ENCODE assay signal across 1 cellular context in genomic region chr10:97689637-97690036, GRCh38.
TF ChIP-seq lines count a peak whose summit lies in the region.

No MANE protein-coding gene starts in this region.

TF ChIP-seq in K562, 482 proteins besides CTCF, POLR2A, EP300 and RAD21 (continued from another document and continues in another):
- TF ChIP-seq, protein P1, sequence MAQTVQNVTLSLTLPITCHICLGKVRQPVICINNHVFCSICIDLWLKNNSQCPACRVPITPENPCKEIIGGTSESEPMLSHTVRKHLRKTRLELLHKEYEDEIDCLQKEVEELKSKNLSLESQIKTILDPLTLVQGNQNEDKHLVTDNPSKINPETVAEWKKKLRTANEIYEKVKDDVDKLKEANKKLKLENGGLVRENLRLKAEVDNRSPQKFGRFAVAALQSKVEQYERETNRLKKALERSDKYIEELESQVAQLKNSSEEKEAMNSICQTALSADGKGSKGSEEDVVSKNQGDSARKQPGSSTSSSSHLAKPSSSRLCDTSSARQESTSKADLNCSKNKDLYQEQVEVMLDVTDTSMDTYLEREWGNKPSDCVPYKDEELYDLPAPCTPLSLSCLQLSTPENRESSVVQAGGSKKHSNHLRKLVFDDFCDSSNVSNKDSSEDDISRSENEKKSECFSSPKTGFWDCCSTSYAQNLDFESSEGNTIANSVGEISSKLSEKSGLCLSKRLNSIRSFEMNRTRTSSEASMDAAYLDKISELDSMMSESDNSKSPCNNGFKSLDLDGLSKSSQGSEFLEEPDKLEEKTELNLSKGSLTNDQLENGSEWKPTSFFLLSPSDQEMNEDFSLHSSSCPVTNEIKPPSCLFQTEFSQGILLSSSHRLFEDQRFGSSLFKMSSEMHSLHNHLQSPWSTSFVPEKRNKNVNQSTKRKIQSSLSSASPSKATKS (CRISPR knock-in tag; IDR thresholded peaks at IDR 0.05): no peak
- no peak for TF ChIP-seq POLR2G (IDR thresholded peaks at IDR 0.05; ENCODE audit: low read depth, low read length)
- no peak for TF ChIP-seq BACH1 (tag; IDR thresholded peaks at IDR 0.05)
- no peak for TF ChIP-seq ETV1 (tag; conservative IDR thresholded peaks at IDR 0.05; ENCODE audit: low read depth)
- TF ChIP-seq KLF1 (tag; IDR thresholded peaks at IDR 0.05): no peak
- no peak for TF ChIP-seq FOXM1 (IDR thresholded peaks at IDR 0.05; ENCODE audit: low read depth)
- no peak for TF ChIP-seq FOXM1 (CRISPR knock-in tag; IDR thresholded peaks at IDR 0.05; ENCODE audit: low read depth)
- no peak for TF ChIP-seq MCM3 (IDR thresholded peaks at IDR 0.05)
- 0 out of 2 replicates have a peak, but pooled peaks have one; percentile 27 for TF ChIP-seq JUN (IDR thresholded peaks at IDR 0.05; ENCODE audit: borderline replicate concordance, low read depth, low read length)
- no peak for TF ChIP-seq JUN (CRISPR knock-in tag; IDR thresholded peaks at IDR 0.05; ENCODE audit: borderline replicate concordance)
- no peak for TF ChIP-seq ZNF174 (CRISPR knock-in tag; IDR thresholded peaks at IDR 0.05)
- no peak for TF ChIP-seq COPS2 (conservative IDR thresholded peaks at IDR 0.05)
- TF ChIP-seq KLF6 (CRISPR knock-in tag; IDR thresholded peaks at IDR 0.05; ENCODE audit: borderline replicate concordance): peak; percentile 57; the same call in 1 of the 2 replicates
- TF ChIP-seq ZNF655 (CRISPR knock-in tag; IDR thresholded peaks at IDR 0.05): no peak
- no peak for TF ChIP-seq CBFA2T2 (conservative IDR thresholded peaks at IDR 0.05)
- TF ChIP-seq ZNF584 (CRISPR knock-in tag; IDR thresholded peaks at IDR 0.05; ENCODE audit: low read depth): 0 out of 2 replicates have a peak, but pooled peaks have one; percentile 54
- no peak for TF ChIP-seq SETDB1 (IDR thresholded peaks at IDR 0.05; ENCODE audit: low read length)
- no peak for TF ChIP-seq CBFA2T3 (IDR thresholded peaks at IDR 0.05)
- TF ChIP-seq, protein P2, sequence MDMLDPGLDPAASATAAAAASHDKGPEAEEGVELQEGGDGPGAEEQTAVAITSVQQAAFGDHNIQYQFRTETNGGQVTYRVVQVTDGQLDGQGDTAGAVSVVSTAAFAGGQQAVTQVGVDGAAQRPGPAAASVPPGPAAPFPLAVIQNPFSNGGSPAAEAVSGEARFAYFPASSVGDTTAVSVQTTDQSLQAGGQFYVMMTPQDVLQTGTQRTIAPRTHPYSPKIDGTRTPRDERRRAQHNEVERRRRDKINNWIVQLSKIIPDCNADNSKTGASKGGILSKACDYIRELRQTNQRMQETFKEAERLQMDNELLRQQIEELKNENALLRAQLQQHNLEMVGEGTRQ (CRISPR knock-in tag; IDR thresholded peaks at IDR 0.05): peak; percentile 42; the same call in 1 of the 2 replicates
- no peak for TF ChIP-seq LEF1 (IDR thresholded peaks at IDR 0.05)
- TF ChIP-seq ID3 (CRISPR knock-in tag; IDR thresholded peaks at IDR 0.05): no peak
- TF ChIP-seq ID3 (tag; IDR thresholded peaks at IDR 0.05): peak; percentile 59; the same call in 1 of the 2 replicates
- TF ChIP-seq ZNF507 (tag; conservative IDR thresholded peaks at IDR 0.05): no peak
- TF ChIP-seq CHD2 (IDR thresholded peaks at IDR 0.05; ENCODE audit: low read depth, low read length): no peak
- TF ChIP-seq, protein P3, sequence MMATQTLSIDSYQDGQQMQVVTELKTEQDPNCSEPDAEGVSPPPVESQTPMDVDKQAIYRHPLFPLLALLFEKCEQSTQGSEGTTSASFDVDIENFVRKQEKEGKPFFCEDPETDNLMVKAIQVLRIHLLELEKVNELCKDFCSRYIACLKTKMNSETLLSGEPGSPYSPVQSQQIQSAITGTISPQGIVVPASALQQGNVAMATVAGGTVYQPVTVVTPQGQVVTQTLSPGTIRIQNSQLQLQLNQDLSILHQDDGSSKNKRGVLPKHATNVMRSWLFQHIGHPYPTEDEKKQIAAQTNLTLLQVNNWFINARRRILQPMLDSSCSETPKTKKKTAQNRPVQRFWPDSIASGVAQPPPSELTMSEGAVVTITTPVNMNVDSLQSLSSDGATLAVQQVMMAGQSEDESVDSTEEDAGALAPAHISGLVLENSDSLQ (IDR thresholded peaks at IDR 0.05): no peak
- no peak for TF ChIP-seq FOXJ3 (CRISPR knock-in tag; IDR thresholded peaks at IDR 0.05)
- no peak for TF ChIP-seq ZNF830 (CRISPR knock-in tag; IDR thresholded peaks at IDR 0.05)
- TF ChIP-seq HLTF (IDR thresholded peaks at IDR 0.05): no peak
- no peak for TF ChIP-seq FOXA1 (IDR thresholded peaks at IDR 0.05; ENCODE audit: borderline replicate concordance)
- no peak for TF ChIP-seq ZFP36 (IDR thresholded peaks at IDR 0.05; ENCODE audit: low read depth, low read length, partially characterized antibody)
- TF ChIP-seq ZNF75A (CRISPR knock-in tag; IDR thresholded peaks at IDR 0.05): no peak
- no peak for TF ChIP-seq ZBTB8A (IDR thresholded peaks at IDR 0.05; ENCODE audit: partially characterized antibody)
- TF ChIP-seq ZBTB7A (IDR thresholded peaks at IDR 0.05; ENCODE audit: borderline replicate concordance, control insufficient read depth, low read depth, low read length): no peak
- no peak for TF ChIP-seq CAMTA2 (CRISPR knock-in tag; conservative IDR thresholded peaks at IDR 0.05)
- TF ChIP-seq SMAD3 (CRISPR knock-in tag; conservative IDR thresholded peaks at IDR 0.05): no peak
- TF ChIP-seq HOMEZ (CRISPR knock-in tag; IDR thresholded peaks at IDR 0.05): peak; percentile 63; the same call in 1 of the 2 replicates
- no peak for TF ChIP-seq ZNF764 (CRISPR knock-in tag; IDR thresholded peaks at IDR 0.05; ENCODE audit: low read depth)
- TF ChIP-seq PYGO2 (tag; IDR thresholded peaks at IDR 0.05): no peak
- TF ChIP-seq KDM4B (IDR thresholded peaks at IDR 0.05; ENCODE audit: borderline replicate concordance in 2 of 2, low read depth in 1 of 2): no peak
- TF ChIP-seq CSDE1 (IDR thresholded peaks at IDR 0.05): no peak
- no peak for TF ChIP-seq XRCC3 (IDR thresholded peaks at IDR 0.05)
- TF ChIP-seq NR2C2 (CRISPR knock-in tag; IDR thresholded peaks at IDR 0.05): no peak
- peak; percentile 40; the same call in 1 of the 2 replicates for TF ChIP-seq NR2C2 (tag; IDR thresholded peaks at IDR 0.05)
- TF ChIP-seq, protein P4, sequence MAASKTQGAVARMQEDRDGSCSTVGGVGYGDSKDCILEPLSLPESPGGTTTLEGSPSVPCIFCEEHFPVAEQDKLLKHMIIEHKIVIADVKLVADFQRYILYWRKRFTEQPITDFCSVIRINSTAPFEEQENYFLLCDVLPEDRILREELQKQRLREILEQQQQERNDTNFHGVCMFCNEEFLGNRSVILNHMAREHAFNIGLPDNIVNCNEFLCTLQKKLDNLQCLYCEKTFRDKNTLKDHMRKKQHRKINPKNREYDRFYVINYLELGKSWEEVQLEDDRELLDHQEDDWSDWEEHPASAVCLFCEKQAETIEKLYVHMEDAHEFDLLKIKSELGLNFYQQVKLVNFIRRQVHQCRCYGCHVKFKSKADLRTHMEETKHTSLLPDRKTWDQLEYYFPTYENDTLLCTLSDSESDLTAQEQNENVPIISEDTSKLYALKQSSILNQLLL (CRISPR knock-in tag; IDR thresholded peaks at IDR 0.05; ENCODE audit: borderline replicate concordance): no peak
- no peak for TF ChIP-seq CBFB (CRISPR knock-in tag; IDR thresholded peaks at IDR 0.05)
- peak; percentile 89 for TF ChIP-seq ZNF583 (CRISPR knock-in tag; IDR thresholded peaks at IDR 0.05)
- no peak for TF ChIP-seq DDX20 (tag; IDR thresholded peaks at IDR 0.05; ENCODE audit: low read depth)
- no peak for TF ChIP-seq ZNF253 (CRISPR knock-in tag; conservative IDR thresholded peaks at IDR 0.05)
- TF ChIP-seq ZNF609 (CRISPR knock-in tag; IDR thresholded peaks at IDR 0.05; ENCODE audit: borderline replicate concordance): no peak
- no peak for TF ChIP-seq TGIF2 (CRISPR knock-in tag; IDR thresholded peaks at IDR 0.05)
- TF ChIP-seq IRF1 (CRISPR knock-in tag; IDR thresholded peaks at IDR 0.05; ENCODE audit: borderline replicate concordance): no peak
- 0 out of 2 replicates have a peak, but pooled peaks have one; percentile 47 for TF ChIP-seq ZBTB9 (CRISPR knock-in tag; IDR thresholded peaks at IDR 0.05)
- TF ChIP-seq, protein P5, sequence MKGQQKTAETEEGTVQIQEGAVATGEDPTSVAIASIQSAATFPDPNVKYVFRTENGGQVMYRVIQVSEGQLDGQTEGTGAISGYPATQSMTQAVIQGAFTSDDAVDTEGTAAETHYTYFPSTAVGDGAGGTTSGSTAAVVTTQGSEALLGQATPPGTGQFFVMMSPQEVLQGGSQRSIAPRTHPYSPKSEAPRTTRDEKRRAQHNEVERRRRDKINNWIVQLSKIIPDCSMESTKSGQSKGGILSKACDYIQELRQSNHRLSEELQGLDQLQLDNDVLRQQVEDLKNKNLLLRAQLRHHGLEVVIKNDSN (CRISPR knock-in tag; IDR thresholded peaks at IDR 0.05): peak; percentile 71
- no peak for TF ChIP-seq KDM5B (IDR thresholded peaks at IDR 0.05; ENCODE audit: insufficient replicate concordance, low read depth, low read length)
- TF ChIP-seq ZNF263 (CRISPR knock-in tag; IDR thresholded peaks at IDR 0.05; ENCODE audit: borderline replicate concordance): no peak
- TF ChIP-seq MTA3 (IDR thresholded peaks at IDR 0.05; ENCODE audit: borderline replicate concordance): no peak
- TF ChIP-seq NEUROD1 (IDR thresholded peaks at IDR 0.05; ENCODE audit: borderline replicate concordance, low read depth, low read length, partially characterized antibody): no peak
- TF ChIP-seq ZFPM2 (CRISPR knock-in tag; IDR thresholded peaks at IDR 0.05): no peak
- TF ChIP-seq TCF3 (CRISPR knock-in tag; IDR thresholded peaks at IDR 0.05): peak; percentile 15; the same call in 1 of the 2 replicates
